In genomic region chr16:66927012-66927436, GRCh38 we compare ENCODE assay signal across 8 cellular contexts. TPM values are rescaled to one million over a fixed set of nuclear protein-coding genes. Genes with fewer than 3 reads are reported as not detected.
DNase-seq lines count a peak whose midpoint lies in the region; ATAC-seq, FAIRE-seq and TF ChIP-seq lines count a peak whose summit lies in the region.
"Had no signal": no experiment of that assay in that cellular context is flagged by ENCODE, and none has a peak within 500 bp of the region (broad histone marks: within the 10 kb centered on the region; RNA-seq: fewer than 3 reads in every experiment).

No MANE protein-coding gene starts in this region.

- peak; percentile 40 for DNase-seq in GM23338 (ENCODE audit: low spot score)
- DNase-seq in RPMI8226: peak; percentile 37
- peak; percentile 84 for DNase-seq in fibroblast of villous mesenchyme (ENCODE audit: low read depth)
- DNase-seq in stomach: no peak
- DNase-seq in germinal center (ENCODE audit: low spot score): no peak
- no peak for DNase-seq in GM12892 (ENCODE audit: insufficient read length)
- DNase-seq: stimulated activated naive CD8-positive, alpha-beta T cell treated with anti-CD3 and anti-CD28 coated beads, Interleukin-15, amount 100 ng/mL, for 72 hours had no signal

- H3K9me3 Mint-ChIP-seq in GM23338: no peaks in the 10 kb centered on the region; the same call in 2 of the 3 replicates
- H3K9me3 Mint-ChIP-seq: stimulated activated naive CD8-positive, alpha-beta T cell treated with anti-CD3 and anti-CD28 coated beads, Interleukin-15, amount 100 ng/mL, for 72 hours had no signal

- no peak for ATAC-seq in GM23338
- no peak for ATAC-seq in HG03159 (IDR thresholded peaks at IDR 0.05; ENCODE audit: unreplicated experiment)

- peaks cover 8% of the 10 kb centered on the region for H3K4me1 Mint-ChIP-seq in GM23338

- H3K4me1 ChIP-seq in GM23338 (ENCODE audit: insufficient read depth) (no peaks in the 10 kb centered on the region), stomach (peaks cover 14 to 73% (median 34%) of the 10 kb centered on the region in 4 donors)

- H3K27ac Mint-ChIP-seq in GM23338: no peak overlapping the region

- no peaks in the 10 kb centered on the region for H3K36me3 Mint-ChIP-seq in GM23338 (ENCODE audit: low read depth)

- H3K4me3 ChIP-seq in GM23338 (no peak overlapping the region), fibroblast of villous mesenchyme (ENCODE audit: low read depth, low read length) (no peak overlapping the region), stomach (no peak overlapping the region)

- no peaks in the 10 kb centered on the region for H3K79me2 ChIP-seq in GM23338 (replicated peaks; ENCODE audit: insufficient read depth)

- WGBS in stomach, 5 donors: 48 to 84% (median 64%) methylated on average over 2 of the region's 2 CpGs

- H2AFZ ChIP-seq in GM23338: no peak overlapping the region

- no peaks in the 10 kb centered on the region for H3K36me3 ChIP-seq in GM23338 (ENCODE audit: insufficient read depth)
- peaks cover 0 to 10% (median 4%) of the 10 kb centered on the region in 4 donors for H3K36me3 ChIP-seq in stomach

- intact Hi-C loops in stomach (cut with DNase I; ENCODE audit: low total_unique reads): no loop called here

- H3K27me3 ChIP-seq in GM23338 (ENCODE audit: insufficient read depth): peaks cover 48% of the 10 kb centered on the region
- H3K27me3 ChIP-seq in stomach: peaks cover 0 to 39% (median 24%) of the 10 kb centered on the region in 3 donors

- no peak for TF ChIP-seq CTCF in GM23338 (conservative IDR thresholded peaks at IDR 0.05; ENCODE audit: low read depth in 2 of 2)
- TF ChIP-seq CTCF in fibroblast of villous mesenchyme (IDR thresholded peaks at IDR 0.05; ENCODE audit: insufficient read depth, low read depth, low read length): no peak
- no peak for TF ChIP-seq CTCF in stomach (IDR thresholded peaks at IDR 0.05)

- no peaks in the 10 kb centered on the region for H3F3A ChIP-seq in GM23338 (replicated peaks; ENCODE audit: low read depth)

- peaks cover 46% of the 10 kb centered on the region for H3K27me3 Mint-ChIP-seq in GM23338 (ENCODE audit: insufficient read depth, low read depth, poor library complexity)

- H4K20me1 ChIP-seq in GM23338 (replicated peaks; ENCODE audit: insufficient read depth): no peaks in the 10 kb centered on the region; the same call in 1 of the 2 replicates

- no peak for FAIRE-seq in GM12892 (lab: Jason Lieb, UNC)

- no peak overlapping the region for H3K27ac ChIP-seq in GM23338 (ENCODE audit: low read depth)
- peak overlapping the region in 4 of 5 donors; percentile 10 to 84 (median 48) for H3K27ac ChIP-seq in stomach

- no peak overlapping the region for H3K4me3 Mint-ChIP-seq in GM23338
- H3K4me3 Mint-ChIP-seq: stimulated activated naive CD8-positive, alpha-beta T cell treated with anti-CD3 and anti-CD28 coated beads, Interleukin-15, amount 100 ng/mL, for 72 hours had no signal

- H3K4me2 ChIP-seq in GM23338: no peak overlapping the region

- no peaks in the 10 kb centered on the region for H3K9me3 ChIP-seq in stomach

- no peaks in the 10 kb centered on the region for H3K9me2 ChIP-seq in GM23338 (ENCODE audit: insufficient read depth)

- TF ChIP-seq EP300 in stomach (IDR thresholded peaks at IDR 0.05): no peak

- TF ChIP-seq POLR2A in stomach (IDR thresholded peaks at IDR 0.05) (no peak), GM12892 (IDR thresholded peaks at IDR 0.05; ENCODE audit: low read depth, low read length) (no peak)

TF ChIP-seq in GM23338, 12 proteins besides CTCF, POLR2A, EP300 and RAD21:
- TF ChIP-seq EZH2phosphoT487 (IDR thresholded peaks at IDR 0.05; ENCODE audit: unreplicated experiment) (no peak), NANOG (IDR thresholded peaks at IDR 0.05; ENCODE audit: borderline replicate concordance) (no peak), ZNF114 (CRISPR knock-in tag; IDR thresholded peaks at IDR 0.05) (no peak), EZH2 (IDR thresholded peaks at IDR 0.05; ENCODE audit: low read depth, unreplicated experiment) (no peak), POLR2AphosphoS5 (IDR thresholded peaks at IDR 0.05; ENCODE audit: low read depth) (no peak), ZNF331 (CRISPR knock-in tag; IDR thresholded peaks at IDR 0.05; ENCODE audit: low read depth) (no peak)

RNA-seq across cellular contexts. Expression of gene RRAD, which starts 1.7 kb away (rescaled TPM):
- not detected in 2 replicates for total RNA-seq in GM23338 (2014; rRNA removed; shearing (Covaris generic))
- polyA plus RNA-seq in GM23338 (2016; fragmentation: Nextera tagmentation; extraction: Ambion mirVana) (0.18 and 0.52 TPM in 2 replicates), stomach (10 to 100 TPM in 1 of 3 donors, 1 to 10 TPM in 2; 2.9 to 37.8 (median 3.4) TPM)
- total RNA-seq in fibroblast of villous mesenchyme (12.5 and 15.1 TPM in 2 replicates), stomach (10 to 100 TPM in 2 of 5 donors, 1 to 10 TPM in 3; 1.0 to 39.7 (median 3.6) TPM)
- polyA plus RNA-seq in GM12892 (2012; ENCODE audit: missing spikeins): 0.66 TPM

RNA-seq across cellular contexts. Expression of gene CIAO2B, which starts 7.2 kb away (rescaled TPM):
- total RNA-seq in GM23338 (2014; rRNA removed; shearing (Covaris generic)): 85.0 and 92.4 TPM in 2 replicates
- 181 and 189 TPM in 2 replicates for polyA plus RNA-seq in GM23338 (2016; fragmentation: Nextera tagmentation; extraction: Ambion mirVana)
- 133 and 136 TPM in 2 replicates for total RNA-seq in fibroblast of villous mesenchyme
- total RNA-seq in stomach: 10 to 100 TPM in 4 of 5 donors, 1 to 10 TPM in 1; 4.3 to 95.1 (median 43.2) TPM
- polyA plus RNA-seq in stomach: 100 to 1,000 TPM; 166 to 176 (median 171) TPM
- 116 TPM for polyA plus RNA-seq in GM12892 (2012; ENCODE audit: missing spikeins)

RNA-seq across cellular contexts. Expression of gene CES2, which starts 8.3 kb away (rescaled TPM):
- 8.2 and 9.3 TPM in 2 replicates for total RNA-seq in GM23338 (2014; rRNA removed; shearing (Covaris generic))
- 4.3 and 5.0 TPM in 2 replicates for polyA plus RNA-seq in GM23338 (2016; fragmentation: Nextera tagmentation; extraction: Ambion mirVana)
- 38.9 and 41.9 TPM in 2 replicates for total RNA-seq in fibroblast of villous mesenchyme
- total RNA-seq in stomach: 100 to 1,000 TPM in 1 of 5 donors, 10 to 100 TPM in 4; 16.9 to 893 (median 47.4) TPM
- polyA plus RNA-seq in stomach: 10 to 100 TPM; 24.9 to 32.7 (median 26.1) TPM
- 8.7 TPM for polyA plus RNA-seq in GM12892 (2012; ENCODE audit: missing spikeins)

RNA-seq across cellular contexts. Expression of gene CDH16, which starts 8.3 kb away (rescaled TPM):
- not detected in 2 replicates for total RNA-seq in GM23338 (2014; rRNA removed; shearing (Covaris generic))
- polyA plus RNA-seq in GM23338 (2016; fragmentation: Nextera tagmentation; extraction: Ambion mirVana): not detected in 2 replicates
- not detected in 2 replicates for total RNA-seq in fibroblast of villous mesenchyme
- 1 to 10 TPM in 1 of 5 donors, under 1 TPM in 1, not detected in 3; 0.14 to 1.1 TPM for total RNA-seq in stomach
- 1 to 10 TPM in 1 of 3 donors, not detected in 2; 2.3 TPM for polyA plus RNA-seq in stomach
- not detected for polyA plus RNA-seq in GM12892 (2012; ENCODE audit: missing spikeins)

RNA-seq across cellular contexts. Expression of gene CES3, which starts 34.0 kb away (rescaled TPM):
- total RNA-seq in GM23338 (2014; rRNA removed; shearing (Covaris generic)): 0.66 and 1.0 TPM in 2 replicates
- polyA plus RNA-seq in GM23338 (2016; fragmentation: Nextera tagmentation; extraction: Ambion mirVana): 0.55 and 0.92 TPM in 2 replicates
- total RNA-seq in fibroblast of villous mesenchyme: 0.32 TPM in 1 of 2 replicates, not detected in the other
- total RNA-seq in stomach: 100 to 1,000 TPM in 1 of 5 donors, 10 to 100 TPM in 1, 1 to 10 TPM in 1, under 1 TPM in 1, not detected in 1; 0.37 to 145 (median 8.3) TPM
- polyA plus RNA-seq in stomach: 1 to 10 TPM in 1 of 3 donors, under 1 TPM in 1, not detected in 1; 0.56 to 2.8 TPM
- 0.87 TPM for polyA plus RNA-seq in GM12892 (2012; ENCODE audit: missing spikeins)

Comparison
In these comparisons a context has a peak if more than half of its experiments do, and no peak if none do; other contexts are left out.
1. DNase-seq: peak in GM23338 (single experiment), RPMI8226 (single experiment) and fibroblast of villous mesenchyme (single experiment); none in stomach (single experiment), germinal center (single experiment) and GM12892 (single experiment).